In the genomic region with DNA sequence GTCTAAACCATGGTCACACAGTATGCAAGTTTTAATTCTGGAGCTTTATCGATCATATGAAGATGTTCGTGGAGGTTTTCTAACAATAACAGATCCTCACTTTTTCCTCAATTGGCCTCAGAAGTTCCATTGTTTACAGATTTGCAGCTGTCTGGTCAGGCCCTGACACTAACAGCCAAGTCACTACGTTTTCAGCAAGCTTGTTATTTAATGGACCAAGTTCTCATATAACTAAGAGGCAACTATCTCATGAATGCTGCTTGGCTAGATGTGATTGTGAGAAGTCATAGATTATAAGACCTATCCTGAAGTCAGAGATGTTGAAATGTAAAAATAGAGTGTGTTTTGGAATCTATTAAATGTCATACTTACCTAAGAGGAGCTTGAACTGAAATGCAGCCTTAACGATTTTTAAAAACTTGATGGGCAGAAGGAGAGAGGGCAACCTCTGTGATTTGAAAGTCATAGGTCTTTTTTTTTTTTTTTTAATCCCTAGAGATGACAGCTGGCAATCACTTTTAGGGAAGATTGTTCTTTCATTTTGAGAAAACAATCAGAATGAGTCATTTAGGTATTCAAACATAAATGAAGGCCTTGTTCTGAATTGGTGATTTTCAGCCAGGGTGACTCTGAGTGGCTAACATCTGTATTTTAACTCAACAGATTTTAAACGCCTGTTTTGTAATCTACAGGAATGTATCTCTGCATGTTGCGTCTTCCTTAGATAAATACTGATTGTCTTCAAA, we compare ENCODE assay signal across 10 cellular contexts. TPM values are rescaled to one million over a fixed set of nuclear protein-coding genes. Genes with fewer than 3 reads are reported as not detected.
DNase-seq lines count a peak whose midpoint lies in the region; ATAC-seq and TF ChIP-seq lines count a peak whose summit lies in the region.
"Had no signal": no experiment of that assay in that cellular context is flagged by ENCODE, and none has a peak within 500 bp of the region (broad histone marks: within the 10 kb centered on the region; RNA-seq: fewer than 3 reads in every experiment).

No MANE protein-coding gene starts in this region.

- no peaks in the 10 kb centered on the region for H3K36me3 ChIP-seq in Caco-2 (ENCODE audit: control insufficient read depth, insufficient read depth, low read length)
- H3K36me3 ChIP-seq: BLaER1 treated with 17β-estradiol and CSF1 and Interleukin-3, amounts not matched to agents 10 nM and 100 nM had no signal

- H3K4me3 ChIP-seq in dorsolateral prefrontal cortex (peak overlapping the region in 6 of 59 donors; percentile 0 to 35 (median 4)), Caco-2 (ENCODE audit: low read depth, low read length) (no peak overlapping the region)
- H3K4me3 ChIP-seq: BLaER1 treated with 17β-estradiol and CSF1 and Interleukin-3, amounts not matched to agents 10 nM and 100 nM had no signal

- peak overlapping the region; percentile 1 to 91 (median 79) for H3K27ac ChIP-seq in dorsolateral prefrontal cortex
- H3K27ac ChIP-seq: BLaER1 treated with 17β-estradiol and CSF1 and Interleukin-3, amounts not matched to agents 10 nM and 100 nM had no signal

- TF ChIP-seq CTCF in dorsolateral prefrontal cortex (IDR thresholded peaks at IDR 0.05 in 54 of 56, conservative IDR thresholded peaks at IDR 0.05 in 2 of 56; ENCODE audit: low read depth in 1 of 56, partially characterized antibody in 56 of 56) (no peak), Caco-2 (IDR thresholded peaks at IDR 0.05; ENCODE audit: insufficient read depth in 1 of 2, low read depth in 1 of 2, low read length in 1 of 2, severe bottlenecking in 1 of 2, unreplicated experiment in 1 of 2) (no peak)

- peaks cover 26% of the 10 kb centered on the region for H3K4me1 Mint-ChIP-seq in Caco-2 (ENCODE audit: low read depth, unreplicated experiment)

- H3K4me1 ChIP-seq in Caco-2: peaks cover 35% of the 10 kb centered on the region

- no peaks in the 10 kb centered on the region for H3K27me3 Mint-ChIP-seq in Caco-2 (ENCODE audit: insufficient read depth, unreplicated experiment)

- H3K4me3 Mint-ChIP-seq in Caco-2 (ENCODE audit: unreplicated experiment): no peak overlapping the region

- CTCF ChIA-PET in Caco-2 (lab: Charles Lee): no interaction called here

- POLR2A ChIA-PET in Caco-2 (lab: Charles Lee): interaction anchor here (0.7 kb wide), 1 partner anchor 14 kb away, joined by 5 read pairs; no protein-coding TSS in a partner anchor

- H3K27ac Mint-ChIP-seq in Caco-2 (ENCODE audit: unreplicated experiment): no peak overlapping the region

- H3K27me3 ChIP-seq in dorsolateral prefrontal cortex (no peaks in the 10 kb centered on the region), Caco-2 (replicated peaks; ENCODE audit: control insufficient read depth, insufficient read depth, low read length) (no peaks in the 10 kb centered on the region)
- H3K27me3 ChIP-seq: BLaER1 treated with 17β-estradiol and CSF1 and Interleukin-3, amounts not matched to agents 10 nM and 100 nM had no signal

- H3K9me3 Mint-ChIP-seq in Caco-2 (ENCODE audit: unreplicated experiment): no peaks in the 10 kb centered on the region

- ATAC-seq in GM19438 (IDR thresholded peaks at IDR 0.05; ENCODE audit: low read depth, unreplicated experiment) (peak; percentile 40), HG03060 (IDR thresholded peaks at IDR 0.05; ENCODE audit: low read depth, unreplicated experiment) (peak; percentile 67)

- no TSS peak for BruUV-seq in Caco-2 (replicated peaks; lab: Mats Ljungman, UMichigan)

- intact Hi-C loops in dorsolateral prefrontal cortex (cut with DNase I): loop anchor here in 1 of 2 donors (10.0 kb wide), 1 partner anchor 62 kb away; a partner anchor contains a TSS
- intact Hi-C loops in Caco-2 (cut with micrococcal nuclease; ENCODE audit: unreplicated experiment): no loop called here

- peak; percentile 20 for DNase-seq in COLO829 (ENCODE audit: low spot score)
- no peak for DNase-seq in dorsolateral prefrontal cortex
- no peak for DNase-seq in Caco-2
- no peak for DNase-seq in activated CD8-positive, alpha-beta memory T cell treated with anti-CD3 and anti-CD28 coated beads for 24 hours
- DNase-seq in NK-92 treated with Interleukin-12 subunit alpha and Interleukin-12 subunit beta, amount 100 ng/mL, for 24 hours (lab: John Stamatoyannopoulos, UW): no peak
- DNase-seq in NCI-H2081 (lab: John Stamatoyannopoulos, UW): no peak
- DNase-seq: MV-4-11 had no signal

- H3K36me3 Mint-ChIP-seq in Caco-2 (ENCODE audit: insufficient read depth, unreplicated experiment): no peaks in the 10 kb centered on the region

- H3K9me3 ChIP-seq in Caco-2: no peaks in the 10 kb centered on the region
- H3K9me3 ChIP-seq: BLaER1 treated with 17β-estradiol and CSF1 and Interleukin-3, amounts not matched to agents 10 nM and 100 nM had no signal

RNA-seq across cellular contexts. Expression of a gene that starts 48.4 kb away (rescaled TPM):
- total RNA-seq in dorsolateral prefrontal cortex (1 to 10 TPM; 1.1 to 9.4 (median 3.7) TPM), Caco-2 (2022) (19.1 and 20.2 TPM in 2 replicates)
